In genomic region chr3:133457465-133458067, GRCh38 we compare ENCODE assay signal across 15 cellular contexts. TPM values are rescaled to one million over a fixed set of nuclear protein-coding genes. Genes with fewer than 3 reads are reported as not detected.
DNase-seq lines count a peak whose midpoint lies in the region; ATAC-seq and TF ChIP-seq lines count a peak whose summit lies in the region.
"Had no signal": no experiment of that assay in that cellular context is flagged by ENCODE, and none has a peak within 500 bp of the region (broad histone marks: within the 10 kb centered on the region; RNA-seq: fewer than 3 reads in every experiment).

No MANE protein-coding gene starts in this region.

- POLR2A ChIA-PET in PC-3 (lab: Charles Lee; ENCODE audit: unreplicated experiment): interaction anchor here (0.6 kb wide), 1 partner anchor 10 kb away, joined by 4 read pairs; no protein-coding TSS in a partner anchor

- no peaks in the 10 kb centered on the region for H3K27me3 Mint-ChIP-seq in Calu3 (ENCODE audit: unreplicated experiment)

- no peak overlapping the region for H2AFZ ChIP-seq in PC-3 (ENCODE audit: low read length)

- H3K9ac ChIP-seq in PC-3 (ENCODE audit: low read length): no peak overlapping the region

- H3K9me3 Mint-ChIP-seq in Calu3 (ENCODE audit: low read depth, unreplicated experiment): no peaks in the 10 kb centered on the region
- H3K9me3 Mint-ChIP-seq: activated T-cell treated with anti-CD3 and anti-CD28 coated beads, Interleukin-2, amount 50 U/mL, for 4 hours had no signal

- no peaks in the 10 kb centered on the region for H3K79me2 ChIP-seq in PC-3 (ENCODE audit: low read length)

- no peak overlapping the region for H3K4me3 ChIP-seq in PC-3 (ENCODE audit: low read length)
- no peak overlapping the region for H3K4me3 ChIP-seq in fibroblast of pulmonary artery (replicated peaks; ENCODE audit: low read depth, low read length)
- H3K4me3 ChIP-seq: Peyer's patch, thoracic aorta had no signal

- H3F3A ChIP-seq in PC-3 (ENCODE audit: low read length, unreplicated experiment): no peaks in the 10 kb centered on the region

- peaks cover 20% of the 10 kb centered on the region for H3K4me1 ChIP-seq in PC-3 (ENCODE audit: insufficient read depth, low read length)
- H3K4me1 ChIP-seq: Peyer's patch had no signal

- BruUV-seq in Calu3 (replicated peaks; lab: Mats Ljungman, UMichigan): no TSS peak
- BruUV-seq in PC-3 (replicated peaks; lab: Mats Ljungman, UMichigan): no TSS peak

- DNase-seq in Calu3 (no peak), PC-3 (peak; percentile 33), fibroblast of pulmonary artery (ENCODE audit: low read depth) (peak; percentile 26), cortex of kidney (lab: John Stamatoyannopoulos, UW) (no peak), NCI-H146 treated with DMSO at 0.1 percent for 48 hours (lab: John Stamatoyannopoulos, UW; ENCODE audit: unreplicated experiment) (no peak)
- DNase-seq: activated T-cell treated with anti-CD3 and anti-CD28 coated beads, Interleukin-2, amount 50 U/mL, for 4 hours; caudate nucleus; GF-D8; left colon; NCI-H1930; Peyer's patch had no signal

- H3K36me3 Mint-ChIP-seq in Calu3 (ENCODE audit: insufficient read depth, unreplicated experiment): no peaks in the 10 kb centered on the region

- no peak overlapping the region for H3K4me2 ChIP-seq in PC-3 (ENCODE audit: low read length)

- no peaks in the 10 kb centered on the region for H3K9me2 ChIP-seq in PC-3 (replicated peaks; ENCODE audit: low read length)

- no peaks in the 10 kb centered on the region for H3K27me3 ChIP-seq in PC-3 (ENCODE audit: low read length)
- H3K27me3 ChIP-seq: Peyer's patch had no signal

- H3K27ac ChIP-seq in PC-3 (ENCODE audit: low read length): no peak overlapping the region
- H3K27ac ChIP-seq: Peyer's patch, thoracic aorta had no signal

- H3K4me3 Mint-ChIP-seq in Calu3 (ENCODE audit: low read depth, unreplicated experiment): no peak overlapping the region
- H3K4me3 Mint-ChIP-seq: activated T-cell treated with anti-CD3 and anti-CD28 coated beads, Interleukin-2, amount 50 U/mL, for 4 hours had no signal

- CTCF ChIA-PET in Calu3 (lab: Charles Lee): interaction anchor here (1.9 kb wide), 1 partner anchor 121 kb away, joined by 4 read pairs; no protein-coding TSS in a partner anchor
- CTCF ChIA-PET in PC-3 (lab: Charles Lee): no interaction called here

- H3K27ac Mint-ChIP-seq in Calu3 (ENCODE audit: unreplicated experiment): no peak overlapping the region

- no peaks in the 10 kb centered on the region for H3K36me3 ChIP-seq in PC-3 (ENCODE audit: low read depth, low read length)
- H3K36me3 ChIP-seq: Peyer's patch, thoracic aorta had no signal

- intact Hi-C loops in Calu3 (cut with micrococcal nuclease; ENCODE audit: unreplicated experiment): no loop called here
- intact Hi-C loops in PC-3 (cut with micrococcal nuclease): loop anchor here (10.0 kb wide), 1 partner anchor 187 kb away; no protein-coding TSS in a partner anchor

- ATAC-seq in GM18868 (IDR thresholded peaks at IDR 0.05; ENCODE audit: unreplicated experiment) (peak; percentile 37), PC-3 (no peak), HG02678 (IDR thresholded peaks at IDR 0.05; ENCODE audit: unreplicated experiment) (no peak), GM21529 (IDR thresholded peaks at IDR 0.05; ENCODE audit: unreplicated experiment) (no peak)
- ATAC-seq: activated T-cell treated with anti-CD3 and anti-CD28 coated beads, Interleukin-2, amount 50 U/mL, for 4 hours; left colon had no signal

- no peaks in the 10 kb centered on the region for H4K20me1 ChIP-seq in PC-3 (ENCODE audit: low read length)

- H3K4me1 Mint-ChIP-seq in Calu3 (ENCODE audit: low read depth, unreplicated experiment): peaks cover 9% of the 10 kb centered on the region

- TF ChIP-seq CTCF in Calu3 (IDR thresholded peaks at IDR 0.05; ENCODE audit: unreplicated experiment) (peak; percentile 41), PC-3 (conservative IDR thresholded peaks at IDR 0.05; ENCODE audit: low read depth, low read length) (peak; percentile 54; the same call in 1 of the 2 replicates), fibroblast of pulmonary artery (IDR thresholded peaks at IDR 0.05; ENCODE audit: low read length, missing control alignments) (peak; percentile 32)

- H3K9me3 ChIP-seq in PC-3 (ENCODE audit: low read length): no peaks in the 10 kb centered on the region
- H3K9me3 ChIP-seq: Peyer's patch, thoracic aorta had no signal

RNA-seq across cellular contexts. Expression of gene BFSP2, which starts 57.7 kb away (rescaled TPM):
- total RNA-seq in Calu3 (2022) (not detected in 2 replicates), PC-3 (2014; rRNA removed) (not detected in 2 replicates)
- total RNA-seq: activated T-cell treated with anti-CD3 and anti-CD28 coated beads, Interleukin-2, amount 50 U/mL, for 4 hours; left colon; Peyer's patch; thoracic aorta had no signal

Comparison
In these comparisons a context has a peak if more than half of its experiments do, and no peak if none do; other contexts are left out.
1. DNase-seq: peak in PC-3 (single experiment) and fibroblast of pulmonary artery (single experiment); none in Calu3 (single experiment), cortex of kidney (single experiment) and NCI-H146 treated with DMSO at 0.1 percent for 48 hours (single experiment).
2. Peak in every context shown above with its lines, with median percentiles within 50 percentile points of each other: CTCF ChIP-seq.